In the genomic region with DNA sequence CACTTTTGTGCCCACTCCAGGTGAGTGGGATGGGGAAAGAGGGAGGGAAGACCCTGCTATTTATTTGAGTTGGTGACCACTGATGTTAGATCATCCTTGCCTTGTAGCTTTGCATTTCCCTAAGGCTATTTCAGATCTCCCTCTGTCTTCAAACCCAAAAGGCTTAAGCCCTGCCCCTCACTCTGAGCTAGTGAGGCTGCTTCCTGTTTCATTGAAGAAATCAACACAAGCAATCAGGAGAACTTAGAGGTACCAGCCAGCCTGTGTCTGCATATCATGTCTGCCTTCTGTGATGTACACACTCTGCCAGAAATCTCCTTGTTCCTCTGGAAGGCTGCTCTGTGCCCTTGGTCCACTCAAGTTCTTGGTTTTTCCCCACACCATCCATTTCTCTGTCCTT, we compare ENCODE assay signal across 16 cellular contexts.
DNase-seq lines count a peak whose midpoint lies in the region; ATAC-seq and TF ChIP-seq lines count a peak whose summit lies in the region.
"Had no signal": no experiment of that assay in that cellular context is flagged by ENCODE, and none has a peak within 500 bp of the region (broad histone marks: within the 10 kb centered on the region; RNA-seq: fewer than 3 reads in every experiment).

No MANE protein-coding gene starts in this region.

- H3K36me3 ChIP-seq in suprapubic skin = no peaks in the 10 kb centered on the region
- H3K36me3 ChIP-seq: gastroesophageal sphincter had no signal

- no peak overlapping the region for H3K4me3 Mint-ChIP-seq in activated CD8-positive, alpha-beta T cell treated with anti-CD3 and anti-CD28 coated beads, Interleukin-2, amount 10 ng/mL, durations not matched to agents 7 days and 5 days
- peak overlapping the region in 5 of 8 donors; percentile 5 to 34 (median 8) for H3K4me3 Mint-ChIP-seq in naive B cell
- H3K4me3 Mint-ChIP-seq: dendritic cell treated with granulocyte-macrophage colony-stimulating factor and Interleukin-4, amounts not matched to agents 40 ng/mL and 50 ng/mL, for 4 days had no signal

- H3K4me1 Mint-ChIP-seq in activated CD8-positive, alpha-beta T cell treated with anti-CD3 and anti-CD28 coated beads, Interleukin-2, amount 10 ng/mL, durations not matched to agents 7 days and 5 days (ENCODE audit: low read depth) = peaks cover 35% of the 10 kb centered on the region
- peaks cover 64 to 94% (median 80%) of the 10 kb centered on the region in 3 donors for H3K4me1 Mint-ChIP-seq in naive B cell

- H3K9me3 ChIP-seq in suprapubic skin = no peaks in the 10 kb centered on the region
- H3K9me3 ChIP-seq: gastroesophageal sphincter had no signal

- CTCF ChIA-PET in activated CD8-positive, alpha-beta T cell treated with anti-CD3 and anti-CD28 coated beads, Interleukin-2, amount 10 ng/mL, durations not matched to agents 7 days and 5 days (lab: Charles Lee) = no interaction called here

- no peaks in the 10 kb centered on the region for H3K27me3 Mint-ChIP-seq in activated CD8-positive, alpha-beta T cell treated with anti-CD3 and anti-CD28 coated beads, Interleukin-2, amount 10 ng/mL, durations not matched to agents 7 days and 5 days (ENCODE audit: low read depth)
- no peaks in the 10 kb centered on the region for H3K27me3 Mint-ChIP-seq in naive B cell
- H3K27me3 Mint-ChIP-seq: dendritic cell treated with granulocyte-macrophage colony-stimulating factor and Interleukin-4, amounts not matched to agents 40 ng/mL and 50 ng/mL, for 4 days had no signal

- H3K4me1 ChIP-seq in suprapubic skin = peaks cover 5% of the 10 kb centered on the region

- no peak overlapping the region for H3K4me3 ChIP-seq in GM12865 (ENCODE audit: low read depth, low read length)
- no peak overlapping the region for H3K4me3 ChIP-seq in suprapubic skin
- H3K4me3 ChIP-seq: gastroesophageal sphincter had no signal

- TF ChIP-seq POLR2A in suprapubic skin (IDR thresholded peaks at IDR 0.05) = no peak

- H3K27me3 ChIP-seq in suprapubic skin = no peaks in the 10 kb centered on the region
- H3K27me3 ChIP-seq: gastroesophageal sphincter had no signal

- DNase-seq in GM12865 (ENCODE audit: low read depth) (peak; percentile 38), Kasumi-1 (lab: John Stamatoyannopoulos, UW) (peak; percentile 30 to 50), naive B cell (peak; percentile 15), NCI-H748 (lab: John Stamatoyannopoulos, UW; ENCODE audit: unreplicated experiment) (no peak), inferior parietal cortex (ENCODE audit: extremely low spot score) (no peak), SIG-M5 (lab: John Stamatoyannopoulos, UW) (no peak), suprapubic skin (ENCODE audit: low spot score in 2 of 2) (no peak)
- DNase-seq in activated CD8-positive, alpha-beta T cell treated with anti-CD3 and anti-CD28 coated beads, Interleukin-2, amount 10 ng/mL, durations not matched to agents 7 days and 5 days = peak; percentile 28
- DNase-seq: activated effector memory CD4-positive, alpha-beta T cell treated with Interleukin-2 at 50 U/mL for 16 hours; DMS153; left ventricle myocardium superior; NCI-H146; PC-3; posterior cingulate gyrus had no signal

- peak; percentile 67 for ATAC-seq in activated CD8-positive, alpha-beta T cell treated with anti-CD3 and anti-CD28 coated beads, Interleukin-2, amount 10 ng/mL, durations not matched to agents 7 days and 5 days
- peak; percentile 43 to 45 for ATAC-seq in naive B cell (ENCODE audit: low read depth in 2 of 2)
- ATAC-seq: gastroesophageal sphincter, left ventricle myocardium superior, PC-3 had no signal

- peaks cover 11% of the 10 kb centered on the region for H3K36me3 Mint-ChIP-seq in activated CD8-positive, alpha-beta T cell treated with anti-CD3 and anti-CD28 coated beads, Interleukin-2, amount 10 ng/mL, durations not matched to agents 7 days and 5 days (ENCODE audit: low read depth)
- peaks cover 5 to 14% of the 10 kb centered on the region in 2 donors for H3K36me3 Mint-ChIP-seq in naive B cell

- no peak for TF ChIP-seq CTCF in GM12865 (IDR thresholded peaks at IDR 0.05; ENCODE audit: insufficient read depth, low read depth, low read length, missing control alignments)
- TF ChIP-seq CTCF in suprapubic skin (IDR thresholded peaks at IDR 0.05) = no peak

- no peak for TF ChIP-seq EP300 in suprapubic skin (IDR thresholded peaks at IDR 0.05)

- no peaks in the 10 kb centered on the region for H3K9me3 Mint-ChIP-seq in activated CD8-positive, alpha-beta T cell treated with anti-CD3 and anti-CD28 coated beads, Interleukin-2, amount 10 ng/mL, durations not matched to agents 7 days and 5 days (ENCODE audit: insufficient read depth)
- H3K9me3 Mint-ChIP-seq in naive B cell = peaks cover 0 to 2% (median 0%) of the 10 kb centered on the region in 7 donors
- H3K9me3 Mint-ChIP-seq: dendritic cell treated with granulocyte-macrophage colony-stimulating factor and Interleukin-4, amounts not matched to agents 40 ng/mL and 50 ng/mL, for 4 days had no signal

- H3K27ac Mint-ChIP-seq in activated CD8-positive, alpha-beta T cell treated with anti-CD3 and anti-CD28 coated beads, Interleukin-2, amount 10 ng/mL, durations not matched to agents 7 days and 5 days = peak overlapping the region; percentile 58
- H3K27ac Mint-ChIP-seq in naive B cell = peak overlapping the region; percentile 36 to 96 (median 83)
- H3K27ac Mint-ChIP-seq: dendritic cell treated with granulocyte-macrophage colony-stimulating factor and Interleukin-4, amounts not matched to agents 40 ng/mL and 50 ng/mL, for 4 days had no signal

- H3K27ac ChIP-seq in suprapubic skin = no peak overlapping the region
- H3K27ac ChIP-seq: gastroesophageal sphincter had no signal

- POLR2A ChIA-PET in activated CD8-positive, alpha-beta T cell treated with anti-CD3 and anti-CD28 coated beads, Interleukin-2, amount 10 ng/mL, durations not matched to agents 7 days and 5 days (lab: Charles Lee) = no interaction called here

Comparison
In these comparisons a context has a peak if more than half of its experiments do, and no peak if none do; other contexts are left out.
1. DNase-seq: peak in GM12865 (single experiment), Kasumi-1 (2 of 2), activated CD8-positive, alpha-beta T cell treated with anti-CD3 and anti-CD28 coated beads, Interleukin-2, amount 10 ng/mL, durations not matched to agents 7 days and 5 days (single experiment) and naive B cell (single experiment); none in NCI-H748 (single experiment), inferior parietal cortex (single experiment), SIG-M5 (single experiment) and suprapubic skin (0 of 2).